1 cellular context compared by ENCODE assay signal in the genomic region with DNA sequence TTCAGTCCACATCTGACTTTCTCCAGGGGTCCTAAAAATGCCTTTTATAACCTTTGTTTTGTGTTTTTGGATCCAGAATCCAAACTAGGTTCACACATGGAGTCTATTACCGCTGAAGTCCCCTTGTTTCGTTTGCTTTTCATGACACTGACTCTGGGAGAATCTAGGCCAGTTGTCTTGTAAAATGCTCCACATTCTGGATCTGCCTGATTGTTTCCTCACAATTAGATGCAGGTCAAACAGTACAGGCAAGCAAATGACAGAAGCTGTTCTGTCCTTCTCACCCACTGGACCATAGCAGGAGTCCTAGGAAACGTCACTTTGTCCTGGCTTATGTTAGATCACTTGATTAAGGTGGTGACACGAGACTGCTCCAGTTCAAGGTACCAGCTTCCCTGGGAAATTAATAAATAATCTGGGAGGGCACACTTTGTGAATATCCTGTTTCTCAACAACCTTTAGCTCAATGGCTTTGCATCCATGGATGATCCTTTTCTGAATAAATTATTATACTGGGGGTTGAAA.
TF ChIP-seq lines count a peak whose summit lies in the region.

No MANE protein-coding gene starts in this region.

TF ChIP-seq in WTC11, 78 proteins besides CTCF, POLR2A, EP300 and RAD21:
- TF ChIP-seq, protein P1, sequence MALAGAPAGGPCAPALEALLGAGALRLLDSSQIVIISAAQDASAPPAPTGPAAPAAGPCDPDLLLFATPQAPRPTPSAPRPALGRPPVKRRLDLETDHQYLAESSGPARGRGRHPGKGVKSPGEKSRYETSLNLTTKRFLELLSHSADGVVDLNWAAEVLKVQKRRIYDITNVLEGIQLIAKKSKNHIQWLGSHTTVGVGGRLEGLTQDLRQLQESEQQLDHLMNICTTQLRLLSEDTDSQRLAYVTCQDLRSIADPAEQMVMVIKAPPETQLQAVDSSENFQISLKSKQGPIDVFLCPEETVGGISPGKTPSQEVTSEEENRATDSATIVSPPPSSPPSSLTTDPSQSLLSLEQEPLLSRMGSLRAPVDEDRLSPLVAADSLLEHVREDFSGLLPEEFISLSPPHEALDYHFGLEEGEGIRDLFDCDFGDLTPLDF (CRISPR knock-in tag; IDR thresholded peaks at IDR 0.05), result no peak
- TF ChIP-seq, protein P2, sequence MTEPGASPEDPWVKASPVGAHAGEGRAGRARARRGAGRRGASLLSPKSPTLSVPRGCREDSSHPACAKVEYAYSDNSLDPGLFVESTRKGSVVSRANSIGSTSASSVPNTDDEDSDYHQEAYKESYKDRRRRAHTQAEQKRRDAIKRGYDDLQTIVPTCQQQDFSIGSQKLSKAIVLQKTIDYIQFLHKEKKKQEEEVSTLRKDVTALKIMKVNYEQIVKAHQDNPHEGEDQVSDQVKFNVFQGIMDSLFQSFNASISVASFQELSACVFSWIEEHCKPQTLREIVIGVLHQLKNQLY (CRISPR knock-in tag; IDR thresholded peaks at IDR 0.05), result no peak
- no peak for TF ChIP-seq NFYB (CRISPR knock-in tag; conservative IDR thresholded peaks at IDR 0.05; ENCODE audit: low read depth)
